Comparison of ENCODE assay signal across 23 cellular contexts in the genomic region with DNA sequence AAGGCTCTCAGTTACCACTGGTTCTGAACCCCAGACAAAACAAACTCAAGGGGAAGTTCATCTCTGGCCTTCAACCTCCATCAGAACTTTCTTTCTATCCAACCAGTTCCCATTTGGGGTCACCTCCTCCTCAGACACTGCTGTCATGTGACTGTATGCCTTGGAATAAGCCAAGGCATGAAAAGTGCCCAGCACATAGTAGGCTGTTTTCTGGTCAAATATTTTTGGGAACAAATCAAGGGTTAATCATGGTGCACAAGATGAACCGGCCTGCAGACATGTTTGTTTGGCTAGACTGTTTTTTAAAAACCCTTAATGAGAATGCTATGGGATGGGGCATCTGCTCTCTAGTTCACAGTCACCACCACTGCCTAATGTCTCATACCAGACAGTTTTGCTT.
"Had no signal": no experiment of that assay in that cellular context is flagged by ENCODE, and none has a peak within 500 bp of the region (broad histone marks: within the 10 kb centered on the region; RNA-seq: fewer than 3 reads in every experiment).

No MANE protein-coding gene starts in this region.

- H3K36me3 Mint-ChIP-seq: natural killer cell had no signal

- FAIRE-seq: endometrium, frontal cortex, kidney, urothelium cell line had no signal

- H3K4me3 ChIP-seq: esophagus squamous epithelium, lung, sigmoid colon, testis, tibial artery, upper lobe of left lung had no signal

- H3K27ac ChIP-seq: esophagus squamous epithelium, neutrophil, parathyroid adenoma, sigmoid colon, testis, tibial artery, upper lobe of left lung had no signal

- H3K79me2 ChIP-seq: parathyroid adenoma had no signal

- H3K27me3 ChIP-seq: esophagus squamous epithelium, neutrophil, sigmoid colon, testis, tibial artery, upper lobe of left lung had no signal

- H3K4me1 ChIP-seq: parathyroid adenoma had no signal

- H2AFZ ChIP-seq: parathyroid adenoma had no signal

- H3K4me3 Mint-ChIP-seq: effector memory CD8-positive, alpha-beta T cell; memory B cell; natural killer cell; stimulated activated memory B cell treated with anti-CD40 and anti-IgM and Interleukin-4, amounts not matched to agents 10 μg/mL and 1 μg/mL and 100 μg/mL, for 72 hours had no signal

- H3K9ac ChIP-seq: parathyroid adenoma had no signal

- H3K9me3 Mint-ChIP-seq: effector memory CD8-positive, alpha-beta T cell; memory B cell; natural killer cell; stimulated activated memory B cell treated with anti-CD40 and anti-IgM and Interleukin-4, amounts not matched to agents 10 μg/mL and 1 μg/mL and 100 μg/mL, for 72 hours had no signal

- H3K27me3 Mint-ChIP-seq: effector memory CD8-positive, alpha-beta T cell; memory B cell; progenitor cell of endocrine pancreas; stimulated activated memory B cell treated with anti-CD40 and anti-IgM and Interleukin-4, amounts not matched to agents 10 μg/mL and 1 μg/mL and 100 μg/mL, for 72 hours had no signal

- H3K27ac Mint-ChIP-seq: natural killer cell; progenitor cell of endocrine pancreas; stimulated activated memory B cell treated with anti-CD40 and anti-IgM and Interleukin-4, amounts not matched to agents 10 μg/mL and 1 μg/mL and 100 μg/mL, for 72 hours had no signal

- DNase-seq: cortex of kidney; effector memory CD8-positive, alpha-beta T cell; erythroblast; esophagus squamous epithelium; kidney; natural killer cell; stimulated activated CD4-positive, alpha-beta T cell treated with anti-CD3 and anti-CD28 coated beads, Interleukin-4, amount 100 ng/mL, for 4 hours; stimulated activated naive CD8-positive, alpha-beta T cell treated with anti-CD3 and anti-CD28 coated beads, Interleukin-15, Interleukin-2, amounts not matched to agents 100 U/mL and 50 U/mL, for 24 hours; substantia nigra; testis; tibial artery; upper lobe of left lung had no signal

- H3K9me3 ChIP-seq: esophagus squamous epithelium, neutrophil, sigmoid colon, testis, tibial artery, upper lobe of left lung had no signal

- ATAC-seq: effector memory CD8-positive, alpha-beta T cell; left lobe of liver; natural killer cell; stimulated activated memory B cell treated with anti-CD40 and anti-IgM and Interleukin-4, amounts not matched to agents 10 μg/mL and 1 μg/mL and 100 μg/mL, for 72 hours; stimulated activated naive CD8-positive, alpha-beta T cell treated with anti-CD3 and anti-CD28 coated beads, Interleukin-15, Interleukin-2, amounts not matched to agents 100 U/mL and 50 U/mL, for 24 hours had no signal
